ENCODE assay signal across 8 cellular contexts in genomic region chr20:5674176-5674660, GRCh38.
A peak's percentile ranks its signal among the peaks of the same experiment; 100 is the strongest.
DNase-seq lines count a peak whose midpoint lies in the region; ATAC-seq and TF ChIP-seq lines count a peak whose summit lies in the region.

No MANE protein-coding gene starts in this region.

- no peaks in the 10 kb centered on the region for H3K9me2 ChIP-seq in DOHH2 (replicated peaks; ENCODE audit: control insufficient read depth, low read length)
- H3K9me2 ChIP-seq in hepatocyte (replicated peaks; ENCODE audit: insufficient read depth): no peaks in the 10 kb centered on the region

- H3K27ac ChIP-seq in DOHH2 (ENCODE audit: low read depth, low read length): peak overlapping the region; percentile 92
- no peak overlapping the region for H3K27ac ChIP-seq in hepatocyte

- H3K4me3 ChIP-seq in DOHH2 (ENCODE audit: low read length): peak overlapping the region; percentile 55
- no peak overlapping the region for H3K4me3 ChIP-seq in hepatocyte

- peaks cover 36% of the 10 kb centered on the region for H3F3A ChIP-seq in DOHH2 (ENCODE audit: control insufficient read depth, insufficient read depth)

- TF ChIP-seq CTCF in DOHH2 (IDR thresholded peaks at IDR 0.05; ENCODE audit: low read depth, low read length, poor library complexity, severe bottlenecking) (peak; percentile 22), hepatocyte (IDR thresholded peaks at IDR 0.05; ENCODE audit: poor library complexity) (no peak)

- H3K9me3 ChIP-seq in DOHH2 (ENCODE audit: control insufficient read depth, insufficient read depth, low read length): no peaks in the 10 kb centered on the region
- no peaks in the 10 kb centered on the region for H3K9me3 ChIP-seq in hepatocyte (ENCODE audit: low read depth)

- ATAC-seq in GM19397 (IDR thresholded peaks at IDR 0.05; ENCODE audit: unreplicated experiment) (peak; percentile 81), HG03342 (IDR thresholded peaks at IDR 0.05; ENCODE audit: unreplicated experiment) (peak; percentile 90)

- no peaks in the 10 kb centered on the region for H3K27me3 ChIP-seq in DOHH2 (ENCODE audit: control insufficient read depth, low read length)
- H3K27me3 ChIP-seq in hepatocyte: no peaks in the 10 kb centered on the region

- H3K36me3 ChIP-seq in DOHH2 (ENCODE audit: control insufficient read depth, low read length): no peaks in the 10 kb centered on the region
- H3K36me3 ChIP-seq in hepatocyte (replicated peaks; ENCODE audit: insufficient read depth, low read depth): no peaks in the 10 kb centered on the region

- WGBS in hepatocyte (ENCODE audit: low lambda C conversion rate, missing lambda C conversion rate): 96% methylated on average over 3 of the region's 3 CpGs

- H2AFZ ChIP-seq in hepatocyte: no peak overlapping the region

- H3K4me1 ChIP-seq in DOHH2 (ENCODE audit: control insufficient read depth, low read length) (peaks cover 97% of the 10 kb centered on the region), hepatocyte (ENCODE audit: insufficient read depth) (no peaks in the 10 kb centered on the region)

- H3K4me2 ChIP-seq in DOHH2 (ENCODE audit: low read length) (peak overlapping the region; percentile 66), hepatocyte (no peak overlapping the region)

- DNase-seq in SKM-1 (lab: John Stamatoyannopoulos, UW; ENCODE audit: unreplicated experiment): peak; percentile 73
- peak; percentile 63 for DNase-seq in kidney tubule cell (ENCODE audit: low spot score)
- no peak for DNase-seq in hepatocyte (ENCODE audit: low spot score)
- DNase-seq in epidermal melanocyte (ENCODE audit: insufficient read length, low spot score): no peak
- DNase-seq in NK-92 treated with Interleukin-12 subunit alpha and Interleukin-12 subunit beta, amount 100 ng/mL, for 24 hours (lab: John Stamatoyannopoulos, UW): no peak

- H3K79me2 ChIP-seq in DOHH2 (ENCODE audit: control insufficient read depth, low read length) (no peaks in the 10 kb centered on the region), hepatocyte (no peaks in the 10 kb centered on the region)

- H4K20me1 ChIP-seq in DOHH2 (ENCODE audit: control insufficient read depth, insufficient read depth, low read depth, low read length) (no peaks in the 10 kb centered on the region), hepatocyte (ENCODE audit: insufficient read depth, poor library complexity, severe bottlenecking) (no peaks in the 10 kb centered on the region)

Comparison
In these comparisons a context has a peak if more than half of its experiments do, and no peak if none do; other contexts are left out.
1. DNase-seq: peak in SKM-1 (single experiment) and kidney tubule cell (single experiment); none in hepatocyte (single experiment), epidermal melanocyte (single experiment) and NK-92 treated with Interleukin-12 subunit alpha and Interleukin-12 subunit beta, amount 100 ng/mL, for 24 hours (single experiment).